8 cellular contexts compared by ENCODE assay signal in genomic region chr1:206555473-206555935, GRCh38. TPM values are rescaled to one million over a fixed set of nuclear protein-coding genes. Genes with fewer than 3 reads are reported as not detected.
DNase-seq lines count a peak whose midpoint lies in the region; ATAC-seq, FAIRE-seq and TF ChIP-seq lines count a peak whose summit lies in the region.

No MANE protein-coding gene starts in this region.

- H3K27ac ChIP-seq in pancreas, result peak overlapping the region; percentile 22 to 87 (median 66)

- H3K36me3 ChIP-seq in pancreas, result no peaks in the 10 kb centered on the region

- H3K9me3 ChIP-seq in pancreas, result no peaks in the 10 kb centered on the region

- H3K4me1 ChIP-seq in pancreas, result peaks cover 13 to 46% (median 29%) of the 10 kb centered on the region in 3 donors

- TF ChIP-seq CTCF in GM10248 (IDR thresholded peaks at IDR 0.05; ENCODE audit: control extremely low read depth, extremely low read depth, low read depth, missing control alignments) (no peak), pancreas (IDR thresholded peaks at IDR 0.05) (no peak)

- POLR2A ChIA-PET in GM10248 (lab: Yijun Ruan, JAX), result interaction anchor here (0.8 to 1.6 kb wide), 5 partner anchors 8 to 85 kb away, joined by 3 to 6 read pairs (median 5); partner anchors contain the start of genes IKBKE and RASSF5

- CTCF ChIA-PET in GM10248 (lab: Yijun Ruan, JAX), result interaction anchor here (0.7 to 21.1 kb wide), 25 partner anchors 9 to 380 kb away, joined by 3 to 290 read pairs (median 4); partner anchors contain the start of genes EIF2D, IKBKE and RASSF5

- TF ChIP-seq POLR2A in erythroblast (IDR thresholded peaks at IDR 0.05; ENCODE audit: low read length), result no peak

- 50 to 60% methylated on average over 10 of the region's 10 CpGs for WGBS in pancreas, 2 donors

- no peak overlapping the region for H3K4me3 ChIP-seq in pancreas

- FAIRE-seq in pancreas (lab: Jason Lieb, UNC), result no peak

- intact Hi-C loops in pancreas (cut with DNase I), result no loop called here

- DNase-seq in GM10248 (ENCODE audit: extremely low spot score) (peak; percentile 61), UCSD-AML1 (lab: John Stamatoyannopoulos, UW; ENCODE audit: unreplicated experiment) (peak; percentile 46), erythroblast (lab: John Stamatoyannopoulos, UW) (peak; percentile 35 to 55), pancreas (peak in 2 of 6 donors; percentile 51 to 68), NCI-H187 (lab: John Stamatoyannopoulos, UW) (no peak)

- ATAC-seq in pancreas (peak in 3 of 4 donors; percentile 3 to 30 (median 4)), GM21737 (IDR thresholded peaks at IDR 0.05; ENCODE audit: unreplicated experiment) (no peak), GM18498 (IDR thresholded peaks at IDR 0.05; ENCODE audit: unreplicated experiment) (no peak), HG03139 (IDR thresholded peaks at IDR 0.05; ENCODE audit: unreplicated experiment) (no peak)

- no peaks in the 10 kb centered on the region for H3K27me3 ChIP-seq in pancreas

RNA-seq across cellular contexts. Expression of gene RASSF5, which starts 48.2 kb away (rescaled TPM):
- total RNA-seq in pancreas, result 10 to 100 TPM in 4 of 6 donors, 1 to 10 TPM in 2; 8.2 to 17.8 (median 12.5) TPM
- polyA plus RNA-seq in pancreas, result 10 to 100 TPM in 1 of 2 donors, 1 to 10 TPM in 1; 6.7 to 22.3 TPM

RNA-seq across cellular contexts. Expression of gene EIF2D, which starts 56.8 kb away (rescaled TPM):
- 10 to 100 TPM; 20.9 to 35.7 (median 27.7) TPM for total RNA-seq in pancreas
- polyA plus RNA-seq in pancreas, result 10 to 100 TPM; 28.8 to 37.9 TPM

Comparison
In these comparisons a context has a peak if more than half of its experiments do, and no peak if none do; other contexts are left out.
1. DNase-seq: peak in GM10248 (single experiment), UCSD-AML1 (single experiment) and erythroblast (2 of 2); none in NCI-H187 (0 of 2).
2. ATAC-seq: peak in pancreas (3 of 4); none in GM21737 (single experiment), GM18498 (single experiment) and HG03139 (single experiment).